In genomic region chr2:29012211-29012681, GRCh38 we compare ENCODE assay signal across 9 cellular contexts. TPM values are rescaled to one million over a fixed set of nuclear protein-coding genes. Genes with fewer than 3 reads are reported as not detected.
A peak's percentile ranks its signal among the peaks of the same experiment; 100 is the strongest.
DNase-seq lines count a peak whose midpoint lies in the region; ATAC-seq and TF ChIP-seq lines count a peak whose summit lies in the region.
"Had no signal": no experiment of that assay in that cellular context is flagged by ENCODE, and none has a peak within 500 bp of the region (broad histone marks: within the 10 kb centered on the region; RNA-seq: fewer than 3 reads in every experiment).

No MANE protein-coding gene starts in this region.

- H3K4me3 ChIP-seq in GM12865 (ENCODE audit: low read depth, low read length) (no peak overlapping the region), SJCRH30 (peak overlapping the region; percentile 34), esophagus (ENCODE audit: low read depth in 1 of 2, low read length in 2 of 2) (no peak overlapping the region), osteoblast (ENCODE audit: insufficient read depth, low read length) (no peak overlapping the region), foreskin fibroblast (ENCODE audit: low read depth in 1 of 2, low read length in 2 of 2) (no peak overlapping the region)

- H3K27ac ChIP-seq in SJCRH30 = peak overlapping the region; percentile 75
- H3K27ac ChIP-seq in esophagus (ENCODE audit: low read depth in 2 of 2, low read length in 1 of 2) = peak overlapping the region; percentile 72 to 74
- no peak overlapping the region for H3K27ac ChIP-seq in osteoblast (ENCODE audit: low read depth, low read length)

- H3K36me3 ChIP-seq in SJCRH30 (no peaks in the 10 kb centered on the region), esophagus (ENCODE audit: control insufficient read depth in 2 of 2, insufficient read depth in 2 of 2, low read length in 1 of 2) (no peaks in the 10 kb centered on the region), osteoblast (ENCODE audit: insufficient read depth, low read length) (no peaks in the 10 kb centered on the region)

- no peak for TF ChIP-seq CTCF in GM12865 (IDR thresholded peaks at IDR 0.05; ENCODE audit: insufficient read depth, low read depth, low read length, missing control alignments)
- TF ChIP-seq CTCF in osteoblast (IDR thresholded peaks at IDR 0.05; ENCODE audit: extremely low read depth, low read depth, low read length) = no peak
- TF ChIP-seq CTCF in foreskin fibroblast (IDR thresholded peaks at IDR 0.05; ENCODE audit: low read depth, low read length) = no peak

- H3K4me1 ChIP-seq in SJCRH30 (peaks cover 43% of the 10 kb centered on the region), esophagus (ENCODE audit: control insufficient read depth in 2 of 2, insufficient read depth in 2 of 2, low read length in 1 of 2) (peaks cover 5 to 19% of the 10 kb centered on the region in 2 donors), osteoblast (ENCODE audit: insufficient read depth, low read length) (peaks cover 32% of the 10 kb centered on the region)

- H3K4me2 ChIP-seq in osteoblast (ENCODE audit: insufficient read depth, low read length) = no peak overlapping the region

- no peaks in the 10 kb centered on the region for H3K27me3 ChIP-seq in SJCRH30
- H3K27me3 ChIP-seq in esophagus (ENCODE audit: control insufficient read depth in 1 of 2, insufficient read depth in 2 of 2, low read length in 2 of 2) = no peaks in the 10 kb centered on the region
- no peaks in the 10 kb centered on the region for H3K27me3 ChIP-seq in osteoblast (ENCODE audit: insufficient read depth, low read length)

- H3K9me3 ChIP-seq in SJCRH30 (replicated peaks) (no peaks in the 10 kb centered on the region), esophagus (ENCODE audit: control insufficient read depth in 2 of 2, insufficient read depth in 1 of 2, low read depth in 1 of 2, low read length in 1 of 2) (peaks cover 0 to 3% of the 10 kb centered on the region in 2 donors), osteoblast (ENCODE audit: low read depth, low read length) (no peaks in the 10 kb centered on the region)

- no peaks in the 10 kb centered on the region for H4K20me1 ChIP-seq in osteoblast (ENCODE audit: insufficient read depth, low read length)

- 35 to 49% methylated on average over 9 of the region's 9 CpGs for WGBS in esophagus, 2 donors

- ATAC-seq in HG02588 (IDR thresholded peaks at IDR 0.05; ENCODE audit: unreplicated experiment) (no peak), GM19455 (IDR thresholded peaks at IDR 0.05; ENCODE audit: unreplicated experiment) (no peak), HG02623 (IDR thresholded peaks at IDR 0.05; ENCODE audit: unreplicated experiment) (no peak)
- ATAC-seq: esophagus mucosa had no signal

- H2AFZ ChIP-seq in osteoblast (ENCODE audit: low read length) = no peak overlapping the region

- DNase-seq in GM12865 (ENCODE audit: low read depth) (peak; percentile 52), SJCRH30 (peak; percentile 77 to 80), osteoblast (ENCODE audit: insufficient read length, low spot score, missing footprints) (peak; percentile 79), foreskin fibroblast (no peak)

- no peaks in the 10 kb centered on the region for H3K79me2 ChIP-seq in osteoblast (ENCODE audit: insufficient read depth, low read length)

RNA-seq across cellular contexts. Expression of gene TOGARAM2, which starts 31.1 kb away (rescaled TPM):
- 0.41 and 0.73 TPM in 2 replicates for total RNA-seq in SJCRH30 (2014; rRNA removed; shearing (Covaris generic))
- polyA plus RNA-seq in esophagus = 1 to 10 TPM in 1 of 2 donors, under 1 TPM in 1; 0.42 to 1.8 TPM
- total RNA-seq in osteoblast = under 0.01 and 0.72 TPM in 2 replicates

Comparison
In these comparisons a context has a peak if more than half of its experiments do, and no peak if none do; other contexts are left out.
1. DNase-seq: peak in GM12865 (single experiment), SJCRH30 (2 of 2) and osteoblast (single experiment); none in foreskin fibroblast (0 of 2).